ENCODE assay signal across 23 cellular contexts in the genomic region with DNA sequence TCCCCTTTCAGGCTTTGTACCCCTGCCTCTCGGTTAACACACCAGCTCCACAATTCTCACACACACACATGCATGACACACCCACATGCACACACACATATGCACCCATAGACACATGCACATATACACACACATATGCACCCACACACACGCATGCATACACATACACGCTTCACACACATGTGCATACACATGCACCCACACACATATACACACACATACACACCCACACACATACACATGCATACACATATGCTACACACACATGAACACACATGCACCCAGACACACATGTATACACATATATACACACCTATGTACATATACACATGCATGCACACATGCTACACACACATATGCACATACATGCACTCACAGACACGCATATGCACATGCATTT.
"Had no signal": no experiment of that assay in that cellular context is flagged by ENCODE, and none has a peak within 500 bp of the region (broad histone marks: within the 10 kb centered on the region; RNA-seq: fewer than 3 reads in every experiment).

No MANE protein-coding gene starts in this region.

- H3K27me3 ChIP-seq: colonic mucosa, ovary, right lobe of liver, thyroid gland had no signal

- H3K36me3 ChIP-seq: colonic mucosa, gastrocnemius medialis, ovary, right lobe of liver, thyroid gland, WERI-Rb-1 had no signal

- H3K4me1 ChIP-seq: colonic mucosa, gastrocnemius medialis had no signal

- FAIRE-seq: endometrium, kidney had no signal

- H3K27ac ChIP-seq: colonic mucosa, ovary, right lobe of liver, thyroid gland, WERI-Rb-1 had no signal

- ATAC-seq: left colon; stimulated activated memory B cell treated with anti-CD40 and anti-IgM and Interleukin-4, amounts not matched to agents 10 μg/mL and 1 μg/mL and 100 μg/mL, for 72 hours had no signal

- H3K4me3 ChIP-seq: colonic mucosa, gastrocnemius medialis, ovary, right lobe of liver, thyroid gland had no signal

- H3K9me3 ChIP-seq: colonic mucosa, gastrocnemius medialis, ovary, right lobe of liver, thyroid gland had no signal

- DNase-seq: activated CD4-positive, alpha-beta T cell treated with anti-CD3 and anti-CD28 coated beads, Interleukin-2, amount 50 U/mL, for 48 hours; activated CD8-positive, alpha-beta memory T cell treated with anti-CD3 and anti-CD28 coated beads for 24 hours; activated effector memory CD4-positive, alpha-beta T cell treated with Interleukin-2 at 50 U/mL for 16 hours; activated naive CD4-positive, alpha-beta T cell treated with Interleukin-2 at 50 U/mL for 16 hours; anterior cingulate cortex; cerebellar nuclear complex; colonic mucosa; effector CD8-positive, alpha-beta T cell; gastrocnemius medialis; hippocampal formation; kidney; left colon; naive B cell; nephron progenitor cell; ovary; right lobe of liver; stimulated activated CD4-positive, alpha-beta T cell treated with anti-CD3 and anti-CD28 coated beads, Interleukin-2, amount 100 ng/mL, for 48 hours; stimulated activated naive CD8-positive, alpha-beta T cell treated with anti-CD3 and anti-CD28 coated beads, Interleukin-15, amount 100 ng/mL, for 72 hours; substantia nigra; thyroid gland; WERI-Rb-1 had no signal
